In the genomic region with DNA sequence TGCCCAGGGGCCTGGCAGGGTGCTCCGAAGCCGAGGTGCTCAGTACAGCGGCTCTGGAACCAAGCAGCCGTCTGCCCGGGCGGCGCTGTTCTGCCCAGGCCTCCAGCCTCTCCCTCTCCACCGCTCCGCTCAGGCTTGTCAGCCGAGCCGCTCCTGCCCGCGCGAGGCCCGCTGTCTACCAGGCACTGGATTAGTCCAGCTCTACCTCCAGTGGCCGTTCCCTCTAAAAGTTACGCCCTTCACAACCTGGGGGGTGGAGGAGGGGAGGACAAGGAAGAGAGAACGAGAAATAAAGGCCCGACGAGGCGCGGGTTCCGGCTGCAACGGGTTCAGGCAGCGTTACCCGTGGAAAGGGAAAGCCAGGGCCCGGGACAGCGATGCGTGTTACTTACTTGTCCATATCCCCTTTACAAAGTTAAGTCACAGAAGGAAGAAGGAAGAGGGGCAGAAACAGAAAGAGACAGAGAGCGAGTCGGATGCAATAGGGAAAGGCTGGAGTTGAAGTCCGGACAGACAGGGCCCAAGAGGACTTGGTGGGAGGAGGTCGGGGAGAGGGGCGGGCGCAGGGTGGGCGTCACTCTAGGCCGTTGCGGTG, we compare ENCODE assay signal across 10 cellular contexts. TPM values are rescaled to one million over a fixed set of nuclear protein-coding genes. Genes with fewer than 3 reads are reported as not detected.
DNase-seq lines count a peak whose midpoint lies in the region; ATAC-seq and TF ChIP-seq lines count a peak whose summit lies in the region.
"Had no signal": no experiment of that assay in that cellular context is flagged by ENCODE, and none has a peak within 500 bp of the region (broad histone marks: within the 10 kb centered on the region; RNA-seq: fewer than 3 reads in every experiment).

No MANE protein-coding gene starts in this region.

- peaks cover 7% of the 10 kb centered on the region for H3K36me3 Mint-ChIP-seq in activated CD4-positive, alpha-beta T cell treated with anti-CD3 and anti-CD28 coated beads for 36 hours (ENCODE audit: low read depth)

- H3K27ac ChIP-seq in WERI-Rb-1 (no peak overlapping the region), right cardiac atrium (ENCODE audit: low read length) (no peak overlapping the region), spleen (no peak overlapping the region)
- H3K27ac ChIP-seq: C4-2B, neutrophil had no signal

- H3K27me3 ChIP-seq in WERI-Rb-1 (ENCODE audit: insufficient read depth, low read depth, severe bottlenecking) (peaks cover 96% of the 10 kb centered on the region), right cardiac atrium (ENCODE audit: control insufficient read depth, insufficient read depth) (peaks cover 2% of the 10 kb centered on the region), spleen (replicated peaks in 1 of 7) (peaks cover 9 to 100% (median 99%) of the 10 kb centered on the region in 7 donors)

- DNase-seq in activated CD4-positive, alpha-beta T cell treated with anti-CD3 and anti-CD28 coated beads for 36 hours, result peak; percentile 50
- DNase-seq in activated CD4-positive, alpha-beta T cell treated with anti-CD3 and anti-CD28 coated beads, Interleukin-2, amount 50 U/mL, for 48 hours, result no peak
- peak; percentile 48 for DNase-seq in WERI-Rb-1
- DNase-seq in right cardiac atrium, result peak in 1 of 3 donors; percentile 43
- no peak for DNase-seq in spleen
- DNase-seq in SW 1271 (lab: John Stamatoyannopoulos, UW), result no peak
- no peak for DNase-seq in anterior cingulate cortex (lab: John Stamatoyannopoulos, UW)
- no peak for DNase-seq in KG1 (lab: John Stamatoyannopoulos, UW)

- intact Hi-C loops in activated CD4-positive, alpha-beta T cell treated with anti-CD3 and anti-CD28 coated beads for 36 hours (cut with DNase I, micrococcal nuclease), result loop anchor here in 1 of 2 experiments (2.0 kb wide), 1 partner anchor 13 kb away; no protein-coding TSS in a partner anchor
- intact Hi-C loops in right cardiac atrium (cut with DNase I), result loop anchor here in 1 of 4 donors (10.0 kb wide), 2 partner anchors 471 to 1221 kb away; no protein-coding TSS in a partner anchor
- intact Hi-C loops in spleen (cut with DNase I; ENCODE audit: low total_unique reads), result no loop called here

- ATAC-seq in activated CD4-positive, alpha-beta T cell treated with anti-CD3 and anti-CD28 coated beads for 36 hours, result no peak
- ATAC-seq in right cardiac atrium, result peak; percentile 56 to 62

- peak overlapping the region; percentile 62 for H3K4me3 Mint-ChIP-seq in activated CD4-positive, alpha-beta T cell treated with anti-CD3 and anti-CD28 coated beads for 36 hours

- peaks cover 2% of the 10 kb centered on the region for H3K9me3 Mint-ChIP-seq in activated CD4-positive, alpha-beta T cell treated with anti-CD3 and anti-CD28 coated beads for 36 hours (ENCODE audit: low read depth)

- no peak for TF ChIP-seq POLR2A in spleen (IDR thresholded peaks at IDR 0.05)

- peaks cover 24% of the 10 kb centered on the region for H3K4me1 Mint-ChIP-seq in activated CD4-positive, alpha-beta T cell treated with anti-CD3 and anti-CD28 coated beads for 36 hours

- H3K4me3 ChIP-seq in WERI-Rb-1 (ENCODE audit: low read depth, low read length), result no peak overlapping the region; the same call in 1 of the 2 replicates
- peak overlapping the region; percentile 41 for H3K4me3 ChIP-seq in right cardiac atrium (ENCODE audit: low read length)
- H3K4me3 ChIP-seq in spleen, result peak overlapping the region in 6 of 8 donors; percentile 13 to 59 (median 20)

- TF ChIP-seq CTCF in WERI-Rb-1 (IDR thresholded peaks at IDR 0.05; ENCODE audit: low read depth, low read length), result peak; percentile 40; the same call in 1 of the 2 replicates
- no peak for TF ChIP-seq CTCF in spleen (IDR thresholded peaks at IDR 0.05 in 8 of 11, conservative IDR thresholded peaks at IDR 0.05 in 3 of 11)

- WGBS in right cardiac atrium, result 3% methylated on average over 38 of the region's 38 CpGs
- WGBS in spleen, 5 donors, result 2 to 8% (median 4%) methylated on average over 24 to 38 of the region's 38 CpGs

- CTCF ChIA-PET in activated CD4-positive, alpha-beta T cell treated with anti-CD3 and anti-CD28 coated beads for 36 hours (lab: Charles Lee), result interaction anchor here (0.6 kb wide), 1 partner anchor 17 kb away, joined by 5 read pairs; no protein-coding TSS in a partner anchor

- H3K9me3 ChIP-seq in WERI-Rb-1 (ENCODE audit: severe bottlenecking) (no peaks in the 10 kb centered on the region), right cardiac atrium (ENCODE audit: control insufficient read depth, low read length) (no peaks in the 10 kb centered on the region), spleen (peaks cover 0 to 18% (median 0%) of the 10 kb centered on the region in 8 donors)
- H3K9me3 ChIP-seq: neutrophil had no signal

- H3K27ac Mint-ChIP-seq in activated CD4-positive, alpha-beta T cell treated with anti-CD3 and anti-CD28 coated beads for 36 hours, result peak overlapping the region; percentile 13

- H3K4me1 ChIP-seq in right cardiac atrium (ENCODE audit: control insufficient read depth, insufficient read depth, low read length) (peaks cover 2% of the 10 kb centered on the region), spleen (peaks cover 7 to 43% (median 36%) of the 10 kb centered on the region in 6 donors)

- peaks cover 67% of the 10 kb centered on the region for H3K27me3 Mint-ChIP-seq in activated CD4-positive, alpha-beta T cell treated with anti-CD3 and anti-CD28 coated beads for 36 hours

- POLR2A ChIA-PET in activated CD4-positive, alpha-beta T cell treated with anti-CD3 and anti-CD28 coated beads for 36 hours (lab: Charles Lee), result no interaction called here

- H3K36me3 ChIP-seq in WERI-Rb-1 (no peaks in the 10 kb centered on the region), spleen (no peaks in the 10 kb centered on the region)
- H3K36me3 ChIP-seq: neutrophil had no signal

RNA-seq across cellular contexts. Expression of a gene that starts 2.9 kb away (rescaled TPM):
- not detected for total RNA-seq in activated CD4-positive, alpha-beta T cell treated with anti-CD3 and anti-CD28 coated beads for 36 hours
- not detected for total RNA-seq in right cardiac atrium
- polyA plus RNA-seq in right cardiac atrium, result not detected
- not detected for total RNA-seq in spleen
- polyA plus RNA-seq in spleen, result not detected

Comparison
In these comparisons a context has a peak if more than half of its experiments do, and no peak if none do; other contexts are left out.
1. DNase-seq: peak in activated CD4-positive, alpha-beta T cell treated with anti-CD3 and anti-CD28 coated beads for 36 hours (single experiment) and WERI-Rb-1 (single experiment); none in activated CD4-positive, alpha-beta T cell treated with anti-CD3 and anti-CD28 coated beads, Interleukin-2, amount 50 U/mL, for 48 hours (0 of 2), spleen (single experiment), SW 1271 (0 of 2), anterior cingulate cortex (0 of 58) and KG1 (single experiment).